In the genomic region with DNA sequence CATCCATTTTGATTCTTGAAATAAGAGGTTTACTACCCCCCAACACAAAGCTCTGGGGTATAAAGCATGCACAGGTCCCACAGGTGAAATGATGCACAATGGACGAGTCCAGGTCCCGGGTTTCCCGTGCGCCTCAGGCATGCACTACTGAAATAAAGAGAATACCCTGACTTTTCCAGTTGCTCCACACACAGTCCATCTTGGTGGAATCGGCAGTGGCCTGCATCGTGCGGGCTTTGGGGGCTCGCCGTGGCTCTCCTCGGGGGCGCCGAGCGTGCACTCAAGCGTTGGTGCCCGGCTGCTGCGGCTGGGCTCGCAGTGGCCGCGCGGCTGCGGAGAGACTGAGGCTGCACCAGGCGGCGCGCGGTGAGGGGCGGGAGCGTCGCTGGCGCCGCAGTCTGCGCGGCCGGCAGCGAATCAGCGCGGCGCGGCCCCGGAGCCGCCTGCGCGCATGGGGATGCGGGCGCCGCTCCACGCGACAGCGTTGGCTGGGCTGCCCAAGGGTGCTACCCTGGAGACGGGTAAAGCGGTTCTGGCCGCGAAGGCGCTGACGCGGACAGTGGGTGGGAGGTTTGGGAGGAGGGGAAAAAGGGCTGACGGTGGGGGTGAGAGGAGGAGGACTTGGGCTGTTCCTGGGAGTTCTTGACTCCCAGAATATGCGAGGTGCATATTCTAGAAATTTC, we compare ENCODE assay signal across 10 cellular contexts. TPM values are rescaled to one million over a fixed set of nuclear protein-coding genes. Genes with fewer than 3 reads are reported as not detected.
A peak's percentile ranks its signal among the peaks of the same experiment; 100 is the strongest.
DNase-seq lines count a peak whose midpoint lies in the region; ATAC-seq, FAIRE-seq and TF ChIP-seq lines count a peak whose summit lies in the region.
"Had no signal": no experiment of that assay in that cellular context is flagged by ENCODE, and none has a peak within 500 bp of the region (broad histone marks: within the 10 kb centered on the region; RNA-seq: fewer than 3 reads in every experiment).

No MANE protein-coding gene starts in this region.

- H3K27ac ChIP-seq in cardiac muscle cell (no peak overlapping the region), suprapubic skin (no peak overlapping the region), small intestine (ENCODE audit: low read depth in 1 of 2, low read length in 1 of 2) (no peak overlapping the region)
- H3K27ac ChIP-seq: neutrophil had no signal

- peak overlapping the region; percentile 44 for H3K4me3 ChIP-seq in cardiac muscle cell
- peak overlapping the region; percentile 35 for H3K4me3 ChIP-seq in suprapubic skin
- no peak overlapping the region for H3K4me3 ChIP-seq in small intestine (ENCODE audit: low read depth in 1 of 2, low read length in 2 of 2)

- H3K36me3 ChIP-seq in cardiac muscle cell (no peaks in the 10 kb centered on the region), suprapubic skin (no peaks in the 10 kb centered on the region), small intestine (ENCODE audit: control insufficient read depth in 2 of 2, insufficient read depth in 2 of 2, low read length in 2 of 2) (no peaks in the 10 kb centered on the region)
- H3K36me3 ChIP-seq: neutrophil had no signal

- no peak for TF ChIP-seq CTCF in cardiac muscle cell (IDR thresholded peaks at IDR 0.05; ENCODE audit: low read depth, low read length)
- no peak for TF ChIP-seq CTCF in suprapubic skin (IDR thresholded peaks at IDR 0.05)

- no peak for TF ChIP-seq POLR2A in suprapubic skin (IDR thresholded peaks at IDR 0.05)

- ATAC-seq in GM18861 (IDR thresholded peaks at IDR 0.05; ENCODE audit: unreplicated experiment) = no peak

- H3K9me3 ChIP-seq in cardiac muscle cell (ENCODE audit: low read depth) (no peaks in the 10 kb centered on the region), suprapubic skin (no peaks in the 10 kb centered on the region), small intestine (ENCODE audit: control insufficient read depth, low read depth) (no peaks in the 10 kb centered on the region)
- H3K9me3 ChIP-seq: neutrophil had no signal

- H3K4me1 ChIP-seq in cardiac muscle cell (ENCODE audit: low read depth) (no peaks in the 10 kb centered on the region), suprapubic skin (peaks cover 6% of the 10 kb centered on the region), small intestine (ENCODE audit: control insufficient read depth in 2 of 2, insufficient read depth in 1 of 2, low read depth in 1 of 2, low read length in 1 of 2) (peaks cover 0 to 2% of the 10 kb centered on the region in 2 donors)

- no peak for TF ChIP-seq EP300 in suprapubic skin (IDR thresholded peaks at IDR 0.05)

- H3K27me3 ChIP-seq in cardiac muscle cell (peaks cover 59% of the 10 kb centered on the region), suprapubic skin (peaks cover 23% of the 10 kb centered on the region), small intestine (ENCODE audit: control insufficient read depth in 2 of 2, insufficient read depth in 2 of 2, low read length in 2 of 2) (peaks cover 2 to 9% of the 10 kb centered on the region in 2 donors)

- DNase-seq in cardiac muscle cell (ENCODE audit: low read depth in 1 of 2, low spot score in 1 of 2) (peak; percentile 19 to 59), cardiac septum (ENCODE audit: low spot score) (no peak), iPS-NIHi11 (ENCODE audit: low spot score) (peak; percentile 79), suprapubic skin (ENCODE audit: low spot score in 2 of 2) (no peak), small intestine (no peak)
- peak; percentile 19 to 29 for DNase-seq in activated T-cell treated with anti-CD3 and anti-CD28 coated beads, Interleukin-2, amount 50 U/mL, for 48 hours
- DNase-seq in activated effector memory CD4-positive, alpha-beta T cell treated with Interleukin-2 at 50 U/mL for 16 hours = no peak

- WGBS in suprapubic skin = 6% methylated on average over 30 of the region's 57 CpGs
- 1 to 5% (median 1%) methylated on average over 57 of the region's 57 CpGs for WGBS in small intestine, 3 donors

- intact Hi-C loops in cardiac septum (cut with DNase I) = no loop called here

- FAIRE-seq in small intestine (lab: Jason Lieb, UNC) = no peak
- FAIRE-seq: G401.6 had no signal

RNA-seq across cellular contexts. Expression of a gene that starts 53.8 kb away (rescaled TPM):
- not detected in 2 replicates for total RNA-seq in cardiac muscle cell
- polyA plus RNA-seq in cardiac muscle cell = not detected in 2 replicates
- total RNA-seq in cardiac septum = not detected
- total RNA-seq in suprapubic skin = not detected
- polyA plus RNA-seq in small intestine = not detected

Comparison
In these comparisons a context has a peak if more than half of its experiments do, and no peak if none do; other contexts are left out.
1. DNase-seq: peak in cardiac muscle cell (2 of 2), activated T-cell treated with anti-CD3 and anti-CD28 coated beads, Interleukin-2, amount 50 U/mL, for 48 hours (2 of 2) and iPS-NIHi11 (single experiment); none in cardiac septum (single experiment), suprapubic skin (0 of 2), small intestine (single experiment) and activated effector memory CD4-positive, alpha-beta T cell treated with Interleukin-2 at 50 U/mL for 16 hours (single experiment).
2. H3K4me3 ChIP-seq: peak in cardiac muscle cell (single experiment) and suprapubic skin (single experiment); none in small intestine (0 of 2).